In genomic region chr6:47420394-47421371, GRCh38 we compare ENCODE assay signal across 13 cellular contexts. TPM values are rescaled to one million over a fixed set of nuclear protein-coding genes. Genes with fewer than 3 reads are reported as not detected.
A peak's percentile ranks its signal among the peaks of the same experiment; 100 is the strongest.
DNase-seq lines count a peak whose midpoint lies in the region; TF ChIP-seq lines count a peak whose summit lies in the region.
"Had no signal": no experiment of that assay in that cellular context is flagged by ENCODE, and none has a peak within 500 bp of the region (broad histone marks: within the 10 kb centered on the region; RNA-seq: fewer than 3 reads in every experiment).

No MANE protein-coding gene starts in this region.

- H3K36me3 ChIP-seq in GM23248 (ENCODE audit: low read depth), result no peaks in the 10 kb centered on the region
- no peaks in the 10 kb centered on the region for H3K36me3 ChIP-seq in mucosa of stomach (ENCODE audit: control insufficient read depth, insufficient read depth, low read length)
- H3K36me3 ChIP-seq: sigmoid colon had no signal

- H3F3A ChIP-seq in GM23248 (ENCODE audit: insufficient read depth), result peaks cover 4% of the 10 kb centered on the region; the same call in 1 of the 2 replicates

- H3K9ac ChIP-seq in GM23248 (no peak overlapping the region), mucosa of stomach (ENCODE audit: low read length) (peak overlapping the region; percentile 33)

- H3K9me2 ChIP-seq in GM23248 (ENCODE audit: insufficient read depth), result no peaks in the 10 kb centered on the region

- no peak overlapping the region for H3K27ac ChIP-seq in GM23248
- H3K27ac ChIP-seq in dorsolateral prefrontal cortex, result no peak overlapping the region

- intact Hi-C loops in dorsolateral prefrontal cortex (cut with DNase I), result no loop called here

- no peak for TF ChIP-seq CTCF in dorsolateral prefrontal cortex (IDR thresholded peaks at IDR 0.05 in 54 of 56, conservative IDR thresholded peaks at IDR 0.05 in 2 of 56; ENCODE audit: low read depth in 1 of 56, partially characterized antibody in 56 of 56)

- H3K4me3 ChIP-seq in GM23248 (no peak overlapping the region), mucosa of stomach (ENCODE audit: low read length) (peak overlapping the region; percentile 14), dorsolateral prefrontal cortex (no peak overlapping the region)
- H3K4me3 ChIP-seq: GM12878, sigmoid colon had no signal

- H4K20me1 ChIP-seq in GM23248 (ENCODE audit: insufficient read depth), result no peaks in the 10 kb centered on the region

- in situ Hi-C loops in GM23248 (cut with MboI), result loop anchor here (25.0 kb wide), 1 partner anchor 1992 kb away; no protein-coding TSS in a partner anchor

- no peak overlapping the region for H3K4me2 ChIP-seq in GM23248 (ENCODE audit: unreplicated experiment)

- H3K9me3 ChIP-seq in GM23248 (ENCODE audit: low read depth), result no peaks in the 10 kb centered on the region
- H3K9me3 ChIP-seq in mucosa of stomach (ENCODE audit: control insufficient read depth, low read length), result no peaks in the 10 kb centered on the region
- H3K9me3 ChIP-seq: sigmoid colon had no signal

- H3K4me1 ChIP-seq in GM23248 (ENCODE audit: insufficient read depth), result 0 out of 2 replicates have a peak, but pooled peaks cover 13% of the 10 kb centered on the region
- H3K4me1 ChIP-seq in mucosa of stomach (ENCODE audit: control insufficient read depth, insufficient read depth, low read length), result peaks cover 40% of the 10 kb centered on the region
- H3K4me1 ChIP-seq: sigmoid colon had no signal

- H3K27me3 ChIP-seq in GM23248 (replicated peaks; ENCODE audit: insufficient read depth) (0 out of 2 replicates have a peak, but pooled peaks cover 5% of the 10 kb centered on the region), mucosa of stomach (ENCODE audit: control insufficient read depth, insufficient read depth, low read length) (no peaks in the 10 kb centered on the region), dorsolateral prefrontal cortex (no peaks in the 10 kb centered on the region)
- H3K27me3 ChIP-seq: sigmoid colon had no signal

- H3K79me2 ChIP-seq in GM23248 (ENCODE audit: insufficient read depth), result no peaks in the 10 kb centered on the region

- no peak overlapping the region for H2AFZ ChIP-seq in GM23248

- DNase-seq in GM23248 (peak; percentile 29), OCI-M1 (lab: John Stamatoyannopoulos, UW) (peak; percentile 98), dermis blood vessel endothelial cell (peak; percentile 57), HK-2 (ENCODE audit: unreplicated experiment) (no peak), amniotic stem cell (lab: John Stamatoyannopoulos, UW) (no peak), dorsolateral prefrontal cortex (no peak)
- DNase-seq: effector CD4-positive, alpha-beta T cell; H9; NCI-H1694 treated with DMSO at 0.1 percent for 48 hours; sigmoid colon; T-helper 1 cell had no signal

- 66 to 71% methylated on average over 5 of the region's 5 CpGs for WGBS in GM23248 (ENCODE audit: low coverage in 1 of 2, low lambda C conversion rate in 2 of 2, missing lambda C conversion rate in 2 of 2), 2 experiments

RNA-seq across cellular contexts. Expression of gene CD2AP, which starts 56.9 kb away (rescaled TPM):
- 17.8 and 22.8 TPM in 2 replicates for total RNA-seq in GM23248 (2014; rRNA removed; shearing (Covaris generic))
- 12.3 and 13.2 TPM in 2 replicates for polyA plus RNA-seq in GM23248 (2016; fragmentation: Nextera tagmentation; extraction: Ambion mirVana)
- total RNA-seq in dermis blood vessel endothelial cell, result 42.0 and 43.7 TPM in 2 replicates
- 10 to 100 TPM in 98 of 120 experiments, 1 to 10 TPM in 22; 7.5 to 21.7 (median 12.5) TPM for total RNA-seq in dorsolateral prefrontal cortex

Comparison
In these comparisons a context has a peak if more than half of its experiments do, and no peak if none do; other contexts are left out.
1. DNase-seq: peak in GM23248 (single experiment), OCI-M1 (single experiment) and dermis blood vessel endothelial cell (single experiment); none in HK-2 (single experiment), amniotic stem cell (single experiment) and dorsolateral prefrontal cortex (0 of 10).